19 cellular contexts compared by ENCODE assay signal in the genomic region with DNA sequence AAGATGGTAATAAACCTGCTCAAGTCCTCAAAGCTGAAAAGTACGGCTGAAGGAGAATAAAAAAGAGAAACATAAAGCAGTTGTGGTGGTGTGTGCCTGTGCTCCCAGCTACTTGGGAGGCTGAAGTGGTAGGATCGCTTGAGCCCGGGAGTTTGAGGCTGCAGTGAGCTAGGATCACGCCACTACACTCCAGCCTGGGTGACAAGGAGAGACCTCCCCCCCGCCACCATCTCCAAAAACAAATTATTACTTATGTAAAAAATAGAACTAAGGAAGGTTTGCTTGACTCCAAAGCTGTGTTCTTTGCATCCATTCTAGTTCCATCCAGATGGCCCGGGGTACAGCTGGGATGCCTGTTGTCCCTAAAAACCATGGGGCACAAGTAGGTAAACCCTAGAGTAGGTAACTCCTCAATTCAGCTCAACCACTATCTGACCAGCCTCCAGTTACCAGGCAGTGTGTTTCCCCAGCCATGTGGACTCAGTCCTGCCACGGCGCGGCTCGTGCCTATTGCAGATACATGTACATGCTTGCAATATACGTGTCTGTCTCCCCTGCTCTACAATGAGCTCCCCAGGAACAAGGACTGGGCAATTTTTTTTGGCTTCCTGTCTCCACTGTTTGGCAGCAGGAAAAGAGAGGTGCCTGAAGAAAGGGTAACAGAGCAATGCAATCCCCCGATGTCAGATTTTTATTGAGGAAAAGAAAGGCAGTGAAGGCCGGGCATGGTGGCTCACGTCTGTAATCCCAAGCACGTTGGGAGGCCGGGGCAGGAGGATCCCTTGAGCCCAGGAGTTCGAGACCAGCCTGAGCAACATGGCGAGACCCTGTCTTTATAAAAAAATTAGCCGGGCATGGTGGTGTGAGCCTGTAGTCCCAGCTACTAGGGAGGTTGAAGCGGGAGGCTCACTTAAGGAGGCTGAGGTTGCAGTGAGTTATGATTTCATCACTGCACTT.
DNase-seq lines count a peak whose midpoint lies in the region; ATAC-seq and TF ChIP-seq lines count a peak whose summit lies in the region.
"Had no signal": no experiment of that assay in that cellular context is flagged by ENCODE, and none has a peak within 500 bp of the region (broad histone marks: within the 10 kb centered on the region; RNA-seq: fewer than 3 reads in every experiment).

No MANE protein-coding gene starts in this region.

- DNase-seq in cardiac septum (ENCODE audit: low spot score), result peak; percentile 31
- no peak for DNase-seq in heart left ventricle
- no peak for DNase-seq in uterus
- no peak for DNase-seq in activated CD4-positive, alpha-beta T cell treated with anti-CD3 and anti-CD28 coated beads, Interleukin-2, amount 10 ng/mL, durations not matched to agents 24 days and 14 days
- DNase-seq: activated CD8-positive, alpha-beta T cell treated with anti-CD3 and anti-CD28 coated beads for 36 hours; activated gamma-delta T cell treated with Interleukin-2 at 50 U/mL for 16 hours; Calu3; effector CD4-positive, alpha-beta T cell; foreskin melanocyte; GOT3; NCI-H187; retina; stimulated activated CD4-positive, alpha-beta T cell treated with anti-CD3 and anti-CD28 coated beads, Interleukin-4, amount 100 ng/mL, for 24 hours; T-helper 9 cell had no signal

- peaks cover 20% of the 10 kb centered on the region for H3K27me3 Mint-ChIP-seq in nephron (ENCODE audit: low read depth)
- H3K27me3 Mint-ChIP-seq in activated CD4-positive, alpha-beta T cell treated with anti-CD3 and anti-CD28 coated beads, Interleukin-2, amount 10 ng/mL, durations not matched to agents 24 days and 14 days, result peaks cover 20% of the 10 kb centered on the region

- TF ChIP-seq CTCF in heart left ventricle (IDR thresholded peaks at IDR 0.05) (no peak), nephron (IDR thresholded peaks at IDR 0.05; ENCODE audit: unreplicated experiment in 3 of 3) (no peak), uterus (IDR thresholded peaks at IDR 0.05) (no peak)

- 88 to 93% (median 90%) methylated on average over 20 of the region's 20 CpGs for WGBS in heart left ventricle, 4 donors
- WGBS in esophagus, 2 donors, result 67 to 74% methylated on average over 20 of the region's 20 CpGs

- no peak for ATAC-seq in heart left ventricle
- ATAC-seq in HG02763 (IDR thresholded peaks at IDR 0.05; ENCODE audit: unreplicated experiment), result no peak
- ATAC-seq in GM18868 (IDR thresholded peaks at IDR 0.05; ENCODE audit: unreplicated experiment), result no peak
- ATAC-seq: activated CD8-positive, alpha-beta T cell treated with anti-CD3 and anti-CD28 coated beads for 36 hours; stimulated activated effector memory CD8-positive, alpha-beta T cell treated with anti-CD3 and anti-CD28 coated beads, Interleukin-12 subunit alpha, Interleukin-12 subunit beta, amount 100 ng/mL, for 72 hours had no signal

- H3K36me3 Mint-ChIP-seq in nephron (ENCODE audit: low read depth), result no peaks in the 10 kb centered on the region
- no peaks in the 10 kb centered on the region for H3K36me3 Mint-ChIP-seq in activated CD4-positive, alpha-beta T cell treated with anti-CD3 and anti-CD28 coated beads, Interleukin-2, amount 10 ng/mL, durations not matched to agents 24 days and 14 days (ENCODE audit: low read depth)

- peaks cover 0 to 37% (median 22%) of the 10 kb centered on the region in 12 donors for H3K4me1 ChIP-seq in heart left ventricle
- H3K4me1 ChIP-seq in esophagus (ENCODE audit: control insufficient read depth in 2 of 2, insufficient read depth in 2 of 2, low read length in 1 of 2), result no peaks in the 10 kb centered on the region
- H3K4me1 ChIP-seq in uterus, result peaks cover 3% of the 10 kb centered on the region in 2 donors

- H3K9me3 ChIP-seq in heart left ventricle (peaks cover 0 to 6% (median 0%) of the 10 kb centered on the region in 12 donors), esophagus (ENCODE audit: control insufficient read depth in 2 of 2, insufficient read depth in 1 of 2, low read depth in 1 of 2, low read length in 1 of 2) (no peaks in the 10 kb centered on the region), uterus (no peaks in the 10 kb centered on the region)

- peak overlapping the region in 5 of 12 donors; percentile 80 to 94 (median 84) for H3K27ac ChIP-seq in heart left ventricle
- peak overlapping the region; percentile 43 to 77 for H3K27ac ChIP-seq in esophagus (ENCODE audit: low read depth in 2 of 2, low read length in 1 of 2)
- H3K27ac ChIP-seq in uterus, result peak overlapping the region; percentile 90 to 93

- no peak for TF ChIP-seq POLR2A in heart left ventricle (IDR thresholded peaks at IDR 0.05)
- TF ChIP-seq POLR2A in uterus (IDR thresholded peaks at IDR 0.05), result no peak

- H3K27me3 ChIP-seq in heart left ventricle (no peaks in the 10 kb centered on the region), esophagus (ENCODE audit: control insufficient read depth in 1 of 2, insufficient read depth in 2 of 2, low read length in 2 of 2) (no peaks in the 10 kb centered on the region), uterus (no peaks in the 10 kb centered on the region)

- peaks cover 29% of the 10 kb centered on the region for H3K4me1 Mint-ChIP-seq in nephron
- peaks cover 15% of the 10 kb centered on the region for H3K4me1 Mint-ChIP-seq in activated CD4-positive, alpha-beta T cell treated with anti-CD3 and anti-CD28 coated beads, Interleukin-2, amount 10 ng/mL, durations not matched to agents 24 days and 14 days

- intact Hi-C loops in cardiac septum (cut with DNase I) (no loop called here), heart left ventricle (cut with DNase I) (no loop called here), uterus (cut with DNase I; ENCODE audit: low total_unique reads) (no loop called here)
- intact Hi-C loops in activated CD4-positive, alpha-beta T cell treated with anti-CD3 and anti-CD28 coated beads, Interleukin-2, amount 10 ng/mL, durations not matched to agents 24 days and 14 days (cut with micrococcal nuclease), result no loop called here

- H3K9me3 Mint-ChIP-seq in nephron, result no peaks in the 10 kb centered on the region
- H3K9me3 Mint-ChIP-seq in activated CD4-positive, alpha-beta T cell treated with anti-CD3 and anti-CD28 coated beads, Interleukin-2, amount 10 ng/mL, durations not matched to agents 24 days and 14 days, result no peaks in the 10 kb centered on the region
- H3K9me3 Mint-ChIP-seq: activated CD8-positive, alpha-beta T cell treated with anti-CD3 and anti-CD28 coated beads for 36 hours; stimulated activated effector memory CD8-positive, alpha-beta T cell treated with anti-CD3 and anti-CD28 coated beads, Interleukin-12 subunit alpha, Interleukin-12 subunit beta, amount 100 ng/mL, for 72 hours had no signal

- peak overlapping the region in 2 of 3 experiments; percentile 12 to 37 for H3K4me3 Mint-ChIP-seq in nephron
- no peak overlapping the region for H3K4me3 Mint-ChIP-seq in activated CD4-positive, alpha-beta T cell treated with anti-CD3 and anti-CD28 coated beads, Interleukin-2, amount 10 ng/mL, durations not matched to agents 24 days and 14 days
- H3K4me3 Mint-ChIP-seq: activated CD8-positive, alpha-beta T cell treated with anti-CD3 and anti-CD28 coated beads for 36 hours; stimulated activated effector memory CD8-positive, alpha-beta T cell treated with anti-CD3 and anti-CD28 coated beads, Interleukin-12 subunit alpha, Interleukin-12 subunit beta, amount 100 ng/mL, for 72 hours had no signal

- H3K4me3 ChIP-seq in heart left ventricle (no peak overlapping the region), esophagus (ENCODE audit: low read depth in 1 of 2, low read length in 2 of 2) (no peak overlapping the region), uterus (no peak overlapping the region)

- H3K36me3 ChIP-seq in heart left ventricle (no peaks in the 10 kb centered on the region), esophagus (ENCODE audit: control insufficient read depth in 2 of 2, insufficient read depth in 2 of 2, low read length in 1 of 2) (no peaks in the 10 kb centered on the region), uterus (no peaks in the 10 kb centered on the region)

- H3K27ac Mint-ChIP-seq in nephron, result peak overlapping the region in 2 of 3 experiments; percentile 41 to 42
- no peak overlapping the region for H3K27ac Mint-ChIP-seq in activated CD4-positive, alpha-beta T cell treated with anti-CD3 and anti-CD28 coated beads, Interleukin-2, amount 10 ng/mL, durations not matched to agents 24 days and 14 days
- H3K27ac Mint-ChIP-seq: activated CD8-positive, alpha-beta T cell treated with anti-CD3 and anti-CD28 coated beads for 36 hours; stimulated activated effector memory CD8-positive, alpha-beta T cell treated with anti-CD3 and anti-CD28 coated beads, Interleukin-12 subunit alpha, Interleukin-12 subunit beta, amount 100 ng/mL, for 72 hours had no signal
